In the genomic region with DNA sequence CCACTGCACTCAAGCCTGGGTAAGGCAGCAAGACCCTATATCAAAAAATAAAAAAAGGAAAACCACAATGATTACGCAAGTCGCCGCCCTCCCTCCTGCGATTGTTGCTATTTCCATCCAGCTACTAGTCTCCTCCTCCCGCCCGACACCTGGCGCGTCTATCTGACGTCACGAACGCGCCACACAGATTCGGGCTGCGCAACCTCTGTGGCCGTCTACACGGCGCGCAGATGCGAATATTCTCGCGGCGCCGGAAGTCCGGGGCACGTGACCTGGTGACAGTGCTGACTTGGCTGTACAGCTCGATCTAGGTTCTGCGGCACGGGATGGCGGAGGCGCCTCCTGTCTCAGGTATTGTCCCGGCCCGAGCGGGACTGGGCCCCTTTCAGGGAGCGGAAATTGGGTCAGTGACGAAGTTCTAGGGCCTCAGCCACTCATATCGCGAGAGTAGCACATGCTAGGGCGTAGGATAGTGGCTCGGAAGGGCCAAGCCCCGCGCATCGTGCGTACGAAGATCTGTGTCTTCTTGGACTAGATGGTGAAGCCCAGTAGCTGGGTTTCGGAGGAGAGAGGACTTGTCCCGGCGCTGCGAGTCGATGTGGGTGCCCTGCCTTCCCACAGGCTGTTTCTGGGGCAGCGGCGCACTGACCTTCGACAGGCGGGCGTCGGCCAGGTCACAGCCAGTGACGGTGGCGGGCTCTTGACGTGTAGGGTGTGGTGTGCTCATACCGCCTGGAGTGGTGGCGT, we compare ENCODE assay signal across 8 cellular contexts. TPM values are rescaled to one million over a fixed set of nuclear protein-coding genes. Genes with fewer than 3 reads are reported as not detected.
DNase-seq lines count a peak whose midpoint lies in the region; ATAC-seq and TF ChIP-seq lines count a peak whose summit lies in the region.

Gene NFX1, plus strand, starts transcription at position 270 of the 747 bp plus-strand sequence. Its CDS starts 57 bp downstream, at position 327.

- peak; percentile 89 for ATAC-seq in GM19328 (IDR thresholded peaks at IDR 0.05; ENCODE audit: unreplicated experiment)
- ATAC-seq in HG03520 (IDR thresholded peaks at IDR 0.05; ENCODE audit: unreplicated experiment) = peak; percentile 82
- peak; percentile 88 for ATAC-seq in left colon

- peak within 1 kb of the TSS; percentile 81 for H3K4me3 ChIP-seq in BLaER1
- H3K4me3 ChIP-seq in coronary artery = peak within 1 kb of the TSS; percentile 85

- H3K4me1 Mint-ChIP-seq in activated CD4-positive, alpha-beta T cell treated with anti-CD3 and anti-CD28 coated beads, Interleukin-2, amount 10 ng/mL, durations not matched to agents 7 days and 5 days = peaks cover 61% of the 10 kb centered on the region

- POLR2A ChIA-PET in activated CD4-positive, alpha-beta T cell treated with anti-CD3 and anti-CD28 coated beads, Interleukin-2, amount 10 ng/mL, durations not matched to agents 7 days and 5 days (lab: Charles Lee) = interaction anchor here (0.6 to 1.0 kb wide), 2 partner anchors 22 to 176 kb away, joined by 3 read pairs; no protein-coding TSS in a partner anchor

- H4K20me1 ChIP-seq in BLaER1 = no peaks in the 10 kb centered on the region

- DNase-seq in NCI-H69 (lab: John Stamatoyannopoulos, UW) (peak; percentile 99), coronary artery (ENCODE audit: low spot score) (peak; percentile 99), left colon (peak; percentile 97 to 98)
- DNase-seq in activated CD4-positive, alpha-beta T cell treated with anti-CD3 and anti-CD28 coated beads, Interleukin-2, amount 10 ng/mL, durations not matched to agents 7 days and 5 days = peak; percentile 99
- DNase-seq in stimulated activated CD4-positive, alpha-beta T cell treated with anti-CD3 and anti-CD28 coated beads, Interleukin-1b, Interleukin-23, amount 100 ng/mL, for 48 hours = peak; percentile 99

- H3K27ac Mint-ChIP-seq in activated CD4-positive, alpha-beta T cell treated with anti-CD3 and anti-CD28 coated beads, Interleukin-2, amount 10 ng/mL, durations not matched to agents 7 days and 5 days = peak within 1 kb of the TSS; percentile 100

- H3K4me3 Mint-ChIP-seq in activated CD4-positive, alpha-beta T cell treated with anti-CD3 and anti-CD28 coated beads, Interleukin-2, amount 10 ng/mL, durations not matched to agents 7 days and 5 days = peak within 1 kb of the TSS; percentile 87

- H3K27ac ChIP-seq in BLaER1 (peak within 1 kb of the TSS; percentile 99), coronary artery (peak within 1 kb of the TSS; percentile 97 to 98)

- no peaks in the 10 kb centered on the region for H3K27me3 ChIP-seq in BLaER1

- H3K9ac ChIP-seq in BLaER1 = peak within 1 kb of the TSS; percentile 98

- no peaks in the 10 kb centered on the region for H3K9me3 ChIP-seq in BLaER1

- peaks cover 88% of the 10 kb centered on the region for H3K4me1 ChIP-seq in BLaER1

- CTCF ChIA-PET in activated CD4-positive, alpha-beta T cell treated with anti-CD3 and anti-CD28 coated beads, Interleukin-2, amount 10 ng/mL, durations not matched to agents 7 days and 5 days (lab: Charles Lee) = interaction anchor here (0.7 to 1.4 kb wide), 8 partner anchors 12 to 177 kb away, joined by 3 to 7 read pairs (median 4); no protein-coding TSS in a partner anchor

- H3K36me3 Mint-ChIP-seq in activated CD4-positive, alpha-beta T cell treated with anti-CD3 and anti-CD28 coated beads, Interleukin-2, amount 10 ng/mL, durations not matched to agents 7 days and 5 days (ENCODE audit: low read depth) = peaks cover 33% of the 10 kb centered on the region

- H3K4me2 ChIP-seq in BLaER1 = peak within 1 kb of the TSS; percentile 95

- peaks cover 28% of the 10 kb centered on the region for H3K36me3 ChIP-seq in BLaER1

- intact Hi-C loops in left colon (cut with DNase I, micrococcal nuclease) = no loop called here

- no peak for TF ChIP-seq CTCF in coronary artery (IDR thresholded peaks at IDR 0.05)

- H3K9me3 Mint-ChIP-seq in activated CD4-positive, alpha-beta T cell treated with anti-CD3 and anti-CD28 coated beads, Interleukin-2, amount 10 ng/mL, durations not matched to agents 7 days and 5 days = no peaks in the 10 kb centered on the region

- H3K27me3 Mint-ChIP-seq in activated CD4-positive, alpha-beta T cell treated with anti-CD3 and anti-CD28 coated beads, Interleukin-2, amount 10 ng/mL, durations not matched to agents 7 days and 5 days = no peaks in the 10 kb centered on the region

RNA-seq across cellular contexts. Expression of gene NFX1, which starts in this region (rescaled TPM):
- 10 to 100 TPM; 33.7 to 35.6 TPM for total RNA-seq in activated CD4-positive, alpha-beta T cell treated with anti-CD3 and anti-CD28 coated beads, Interleukin-2, amount 10 ng/mL, durations not matched to agents 7 days and 5 days
- 10 to 100 TPM; 35.2 to 38.3 TPM for total RNA-seq in left colon

Comparison
In these comparisons a context has a peak if more than half of its experiments do, and no peak if none do; other contexts are left out.
1. Peak in every context shown above with its lines: DNase-seq, ATAC-seq, H3K4me3 ChIP-seq and H3K27ac ChIP-seq.